In the genomic region with DNA sequence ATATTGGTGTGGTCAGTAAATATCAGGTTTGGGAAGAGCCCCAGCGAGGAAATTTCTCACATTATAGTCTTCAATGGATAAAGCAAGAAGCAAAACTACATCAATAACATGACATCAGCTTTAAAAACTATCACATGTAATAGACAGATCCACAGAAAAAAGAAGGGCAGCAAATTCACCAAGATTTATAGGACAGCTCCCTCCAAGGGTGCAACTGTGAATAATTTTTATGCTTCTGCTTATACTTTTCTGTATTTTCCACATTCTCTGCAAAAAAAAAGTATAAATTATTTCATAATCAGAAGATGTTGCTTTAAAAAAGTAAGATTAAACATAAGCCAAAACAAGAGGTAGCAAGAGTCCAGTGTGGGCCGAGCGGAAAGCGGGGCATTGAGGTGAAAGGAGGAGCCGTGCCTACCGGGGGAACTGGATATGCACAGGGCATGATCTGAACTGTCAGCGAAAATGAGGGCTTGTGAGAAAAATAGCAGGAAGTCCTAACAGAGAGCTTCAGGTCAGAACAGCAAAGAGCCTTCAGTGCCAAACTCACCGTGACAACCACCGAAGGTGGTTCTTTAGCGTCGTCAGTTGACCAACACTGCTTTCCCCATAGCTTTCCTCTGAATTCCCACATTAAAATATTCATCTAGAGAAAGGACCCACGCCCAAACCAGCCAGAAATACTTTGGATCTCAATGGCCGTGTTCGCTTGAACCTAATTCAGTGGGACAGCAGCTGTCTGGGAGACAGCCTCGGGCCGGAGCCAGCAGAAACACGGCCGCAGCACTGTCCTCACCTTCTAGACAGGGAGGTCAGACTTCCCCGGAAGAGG, we compare ENCODE assay signal across 34 cellular contexts. TPM values are rescaled to one million over a fixed set of nuclear protein-coding genes. Genes with fewer than 3 reads are reported as not detected.
DNase-seq lines count a peak whose midpoint lies in the region; ATAC-seq, FAIRE-seq and TF ChIP-seq lines count a peak whose summit lies in the region.
"Had no signal": no experiment of that assay in that cellular context is flagged by ENCODE, and none has a peak within 500 bp of the region (broad histone marks: within the 10 kb centered on the region; RNA-seq: fewer than 3 reads in every experiment).

No MANE protein-coding gene starts in this region.

- H3K9me1 ChIP-seq in endothelial cell of umbilical vein (replicated peaks; ENCODE audit: control insufficient read depth, extremely low read depth, insufficient read depth, low read length): no peaks in the 10 kb centered on the region

- H3K9me2 ChIP-seq in neural cell (ENCODE audit: insufficient read depth, low read length): no peaks in the 10 kb centered on the region

- H3K4me3 ChIP-seq in endothelial cell of umbilical vein (replicated peaks in 1 of 3; ENCODE audit: insufficient read depth in 1 of 3, low read depth in 1 of 3, low read length in 3 of 3): no peak overlapping the region
- H3K4me3 ChIP-seq in neural cell (ENCODE audit: low read length): no peak overlapping the region
- H3K4me3 ChIP-seq: esophagus squamous epithelium, heart right ventricle, SK-N-MC, smooth muscle cell, thoracic aorta had no signal

- H3K36me3 Mint-ChIP-seq in T-helper 2 cell treated with Interferon-gamma antibody and Interleukin-4, amounts not matched to agents 5 μg/mL and 100 μg/mL, for 36 hours (ENCODE audit: low read depth): no peaks in the 10 kb centered on the region
- H3K36me3 Mint-ChIP-seq: CD8-positive, alpha-beta memory T cell had no signal

- peak; percentile 31 for DNase-seq in RPMI8226
- peak; percentile 8 for DNase-seq in endothelial cell of umbilical vein (ENCODE audit: low read depth, low spot score)
- DNase-seq in sciatic nerve (ENCODE audit: low spot score): peak; percentile 60
- no peak for DNase-seq in GM10266 (ENCODE audit: extremely low spot score)
- DNase-seq in T-helper 2 cell treated with Interferon-gamma antibody and Interleukin-4, amounts not matched to agents 5 μg/mL and 100 μg/mL, for 36 hours (ENCODE audit: low spot score): no peak
- DNase-seq: activated CD4-positive, alpha-beta T cell treated with anti-CD3 and anti-CD28 coated beads, Interleukin-2, amount 50 U/mL, for 48 hours; activated CD4-positive, CD25-positive, alpha-beta regulatory T cell treated with anti-CD3 and anti-CD28 coated beads, Interleukin-2, amount 50 U/mL, for 72 hours; activated naive CD4-positive, alpha-beta T cell; activated naive CD8-positive, alpha-beta T cell treated with anti-CD3 and anti-CD28 coated beads, Interleukin-2, amount 50 U/mL, for 24 hours; activated T-cell treated with anti-CD3 and anti-CD28 coated beads, Interleukin-2, amount 50 U/mL, for 72 hours; CD8-positive, alpha-beta memory T cell; central memory CD4-positive, alpha-beta T cell; endodermal cell; esophagus squamous epithelium; foreskin melanocyte; GOT3; heart right ventricle; KBM-7; kidney glomerular epithelial cell; NCI-H1092; NCI-H1694 treated with DMSO at 0.1 percent for 48 hours; NCI-H446 treated with DMSO at 0.1 percent for 48 hours; NCI-H82; stimulated activated CD4-positive, alpha-beta T cell treated with anti-CD3 and anti-CD28 coated beads, Interleukin-1b, Interleukin-23, amount 100 ng/mL, for 48 hours; stimulated activated naive CD8-positive, alpha-beta T cell treated with anti-CD3 and anti-CD28 coated beads, Interleukin-15, Interleukin-2, amounts not matched to agents 100 U/mL and 50 U/mL, for 24 hours; T-helper 17 cell had no signal

- dilution Hi-C loops in endothelial cell of umbilical vein (cut with MboI; ENCODE audit: extremely low pct_ligation_motif_present, low sequenced_read_pairs): no loop called here

- H3K9me3 Mint-ChIP-seq in T-helper 2 cell treated with Interferon-gamma antibody and Interleukin-4, amounts not matched to agents 5 μg/mL and 100 μg/mL, for 36 hours: no peaks in the 10 kb centered on the region
- H3K9me3 Mint-ChIP-seq: activated naive CD8-positive, alpha-beta T cell treated with anti-CD3 and anti-CD28 coated beads, Interleukin-2, amount 50 U/mL, for 24 hours; activated T-cell treated with anti-CD3 and anti-CD28 coated beads, Interleukin-2, amount 50 U/mL, for 72 hours; CD8-positive, alpha-beta memory T cell; dendritic cell treated with granulocyte-macrophage colony-stimulating factor and Interleukin-4, amounts not matched to agents 40 ng/mL and 50 ng/mL, for 4 days; endodermal cell; neural crest cell had no signal

- no peak for TF ChIP-seq EP300 in neural cell (conservative IDR thresholded peaks at IDR 0.05; ENCODE audit: poor library complexity, severe bottlenecking)

- TF ChIP-seq CTCF in endothelial cell of umbilical vein (IDR thresholded peaks at IDR 0.05; ENCODE audit: extremely low read depth in 1 of 2, insufficient read depth in 1 of 2, low read depth in 1 of 2, low read length in 2 of 2): no peak
- peak; percentile 50 for TF ChIP-seq CTCF in neural cell (IDR thresholded peaks at IDR 0.05; ENCODE audit: poor library complexity, severe bottlenecking)
- TF ChIP-seq CTCF in GM10266 (IDR thresholded peaks at IDR 0.05; ENCODE audit: control insufficient read depth, insufficient read depth, low read depth, missing control alignments): no peak

- H3K79me2 ChIP-seq in endothelial cell of umbilical vein (ENCODE audit: control insufficient read depth, insufficient read depth, low read length) (no peaks in the 10 kb centered on the region), neural cell (replicated peaks; ENCODE audit: insufficient read depth, low read length) (no peaks in the 10 kb centered on the region)

- CTCF ChIA-PET in endothelial cell of umbilical vein (lab: Charles Lee): interaction anchor here (0.7 to 2.7 kb wide), 6 partner anchors 8 to 499 kb away, joined by 3 to 40 read pairs (median 4); no protein-coding TSS in a partner anchor

- H2AFZ ChIP-seq in endothelial cell of umbilical vein (ENCODE audit: low read depth, low read length) (no peak overlapping the region), neural cell (ENCODE audit: low read depth, low read length) (no peak overlapping the region)

- H3K4me2 ChIP-seq in endothelial cell of umbilical vein (ENCODE audit: insufficient read depth, low read length): no peak overlapping the region
- H3K4me2 ChIP-seq in neural cell (ENCODE audit: low read length): no peak overlapping the region
- H3K4me2 ChIP-seq: smooth muscle cell had no signal

- POLR2A ChIA-PET in endothelial cell of umbilical vein (lab: Charles Lee): no interaction called here

- intact Hi-C loops in endothelial cell of umbilical vein (cut with micrococcal nuclease) (loop anchor here (2.0 kb wide), 1 partner anchor 75 kb away; no protein-coding TSS in a partner anchor), sciatic nerve (cut with DNase I) (no loop called here)

- H3K4me1 Mint-ChIP-seq in T-helper 2 cell treated with Interferon-gamma antibody and Interleukin-4, amounts not matched to agents 5 μg/mL and 100 μg/mL, for 36 hours (ENCODE audit: low read depth): peaks cover 8% of the 10 kb centered on the region
- H3K4me1 Mint-ChIP-seq: CD8-positive, alpha-beta memory T cell had no signal

- TF ChIP-seq RAD21 in neural cell (conservative IDR thresholded peaks at IDR 0.05): peak; percentile 61

- no peaks in the 10 kb centered on the region for H3F3A ChIP-seq in neural cell (ENCODE audit: insufficient read depth, low read length, poor library complexity, severe bottlenecking)

- H3K4me1 ChIP-seq in endothelial cell of umbilical vein (ENCODE audit: control insufficient read depth, extremely low read depth, insufficient read depth, low read length): no peaks in the 10 kb centered on the region

- ATAC-seq in sciatic nerve: peak; percentile 93
- ATAC-seq in HG03354 (IDR thresholded peaks at IDR 0.05; ENCODE audit: poor library complexity, severe bottlenecking, unreplicated experiment): no peak
- ATAC-seq: activated naive CD8-positive, alpha-beta T cell treated with anti-CD3 and anti-CD28 coated beads, Interleukin-2, amount 50 U/mL, for 24 hours; activated T-cell treated with anti-CD3 and anti-CD28 coated beads, Interleukin-2, amount 50 U/mL, for 72 hours; stimulated activated naive CD8-positive, alpha-beta T cell treated with anti-CD3 and anti-CD28 coated beads, Interleukin-15, Interleukin-2, amounts not matched to agents 100 U/mL and 50 U/mL, for 24 hours; T-helper 17 cell had no signal

- H4K20me1 ChIP-seq in endothelial cell of umbilical vein (replicated peaks; ENCODE audit: control insufficient read depth, extremely low read depth, insufficient read depth, low read length): no peaks in the 10 kb centered on the region
- H4K20me1 ChIP-seq in neural cell (ENCODE audit: insufficient read depth): no peaks in the 10 kb centered on the region

- H3K9me3 ChIP-seq in endothelial cell of umbilical vein (replicated peaks; ENCODE audit: control insufficient read depth, insufficient read depth, low read length): no peaks in the 10 kb centered on the region
- H3K9me3 ChIP-seq in neural cell (ENCODE audit: low read length): no peaks in the 10 kb centered on the region
- H3K9me3 ChIP-seq: esophagus squamous epithelium, heart right ventricle, thoracic aorta had no signal

- peaks cover 0 to 29% of the 10 kb centered on the region in 2 experiments for H3K27me3 ChIP-seq in endothelial cell of umbilical vein (ENCODE audit: control insufficient read depth in 2 of 2, insufficient read depth in 2 of 2, low read length in 2 of 2)
- H3K27me3 ChIP-seq in neural cell (ENCODE audit: insufficient read depth, low read depth, low read length): no peaks in the 10 kb centered on the region
- H3K27me3 ChIP-seq: heart right ventricle had no signal

- H3K36me3 ChIP-seq in endothelial cell of umbilical vein (ENCODE audit: control insufficient read depth in 2 of 2, extremely low read depth in 1 of 2, insufficient read depth in 2 of 2, low read length in 2 of 2): no peaks in the 10 kb centered on the region
- H3K36me3 ChIP-seq in neural cell (ENCODE audit: insufficient read depth, low read length): no peaks in the 10 kb centered on the region
- H3K36me3 ChIP-seq: esophagus squamous epithelium, heart right ventricle, thoracic aorta had no signal

- H3K27ac ChIP-seq in endothelial cell of umbilical vein (ENCODE audit: insufficient read depth, low read depth, low read length): no peak overlapping the region
- no peak overlapping the region for H3K27ac ChIP-seq in neural cell (ENCODE audit: low read length)
- H3K27ac ChIP-seq: heart right ventricle, SK-N-MC, thoracic aorta had no signal

- no peak overlapping the region for H3K27ac Mint-ChIP-seq in T-helper 2 cell treated with Interferon-gamma antibody and Interleukin-4, amounts not matched to agents 5 μg/mL and 100 μg/mL, for 36 hours
- H3K27ac Mint-ChIP-seq: activated naive CD8-positive, alpha-beta T cell treated with anti-CD3 and anti-CD28 coated beads, Interleukin-2, amount 50 U/mL, for 24 hours; activated T-cell treated with anti-CD3 and anti-CD28 coated beads, Interleukin-2, amount 50 U/mL, for 72 hours; CD8-positive, alpha-beta memory T cell; dendritic cell treated with granulocyte-macrophage colony-stimulating factor and Interleukin-4, amounts not matched to agents 40 ng/mL and 50 ng/mL, for 4 days; endodermal cell; T-helper 17 cell had no signal

- peaks cover 28% of the 10 kb centered on the region for H3K27me3 Mint-ChIP-seq in T-helper 2 cell treated with Interferon-gamma antibody and Interleukin-4, amounts not matched to agents 5 μg/mL and 100 μg/mL, for 36 hours (ENCODE audit: low read depth)

- TF ChIP-seq POLR2A in endothelial cell of umbilical vein (IDR thresholded peaks at IDR 0.05; ENCODE audit: low read depth, low read length): no peak

- no peak for FAIRE-seq in endothelial cell of umbilical vein (lab: Jason Lieb, UNC)
- FAIRE-seq: RCC 7860 had no signal

- H3K9ac ChIP-seq in endothelial cell of umbilical vein (replicated peaks; ENCODE audit: extremely low read depth, insufficient read depth, low read length) (no peak overlapping the region), neural cell (ENCODE audit: low read length) (no peak overlapping the region)

- BruUV-seq in endothelial cell of umbilical vein (replicated peaks; lab: Mats Ljungman, UMichigan): no TSS peak

- no peak overlapping the region for H3K4me3 Mint-ChIP-seq in T-helper 2 cell treated with Interferon-gamma antibody and Interleukin-4, amounts not matched to agents 5 μg/mL and 100 μg/mL, for 36 hours
- H3K4me3 Mint-ChIP-seq: activated naive CD8-positive, alpha-beta T cell treated with anti-CD3 and anti-CD28 coated beads, Interleukin-2, amount 50 U/mL, for 24 hours; activated T-cell treated with anti-CD3 and anti-CD28 coated beads, Interleukin-2, amount 50 U/mL, for 72 hours; CD8-positive, alpha-beta memory T cell; dendritic cell treated with granulocyte-macrophage colony-stimulating factor and Interleukin-4, amounts not matched to agents 40 ng/mL and 50 ng/mL, for 4 days; endodermal cell; neural crest cell; T-helper 17 cell had no signal

RNA-seq across cellular contexts. Expression of gene FAM174B, which starts 59.9 kb away (rescaled TPM):
- total RNA-seq in endothelial cell of umbilical vein: 20.0 and 30.2 TPM in 2 replicates
- polyA plus RNA-seq in endothelial cell of umbilical vein: 22.9 and 25.9 TPM in 2 replicates
- polyA plus RNA-seq in endothelial cell of umbilical vein (2011; cell fraction: cytosol; rRNA removed): 31.8 and 39.0 TPM in 2 replicates
- 19.9 and 20.4 TPM in 2 replicates for polyA plus RNA-seq in endothelial cell of umbilical vein (2011; cell fraction: nucleus; rRNA removed)
- polyA plus RNA-seq in endothelial cell of umbilical vein (2012): 70.9 and 71.0 TPM in 2 replicates
- 31.3 and 47.8 TPM in 2 replicates for polyA minus RNA-seq in endothelial cell of umbilical vein
- 10.9 TPM for polyA minus RNA-seq in endothelial cell of umbilical vein (2011; cell fraction: cytosol; rRNA and poly(A)+ RNA removed)
- 16.4 and 32.0 TPM in 2 replicates for polyA minus RNA-seq in endothelial cell of umbilical vein (2011; cell fraction: nucleus; rRNA and poly(A)+ RNA removed)
- polyA plus RNA-seq in neural cell: 7.0 and 20.1 TPM in 2 replicates
- 13.9 and 15.7 TPM in 2 replicates for polyA minus RNA-seq in neural cell
- total RNA-seq in sciatic nerve: 17.5 TPM

Comparison
In these comparisons a context has a peak if more than half of its experiments do, and no peak if none do; other contexts are left out.
1. DNase-seq: peak in RPMI8226 (single experiment), endothelial cell of umbilical vein (single experiment) and sciatic nerve (single experiment); none in GM10266 (single experiment) and T-helper 2 cell treated with Interferon-gamma antibody and Interleukin-4, amounts not matched to agents 5 μg/mL and 100 μg/mL, for 36 hours (single experiment).